21 cellular contexts compared by ENCODE assay signal in genomic region chrX:26789751-26790150, GRCh38.
DNase-seq lines count a peak whose midpoint lies in the region; ATAC-seq, FAIRE-seq and TF ChIP-seq lines count a peak whose summit lies in the region.
"Had no signal": no experiment of that assay in that cellular context is flagged by ENCODE, and none has a peak within 500 bp of the region (broad histone marks: within the 10 kb centered on the region; RNA-seq: fewer than 3 reads in every experiment).

No MANE protein-coding gene starts in this region.

- DNase-seq in astrocyte (ENCODE audit: low read depth) (no peak), dermis blood vessel endothelial cell (peak; percentile 19), fibroblast of villous mesenchyme (ENCODE audit: low read depth) (peak; percentile 37), pulmonary artery endothelial cell (ENCODE audit: low read depth, low spot score) (peak; percentile 49), GM20000 (ENCODE audit: low spot score) (no peak)
- no peak for DNase-seq in activated naive CD8-positive, alpha-beta T cell treated with anti-CD3 and anti-CD28 coated beads, Interleukin-2, amount 50 U/mL, for 24 hours
- DNase-seq: AML-193; Caco-2; CD4-positive, alpha-beta T cell; GDM1; HCEC 1CT had no signal

- H3K79me2 ChIP-seq in astrocyte (ENCODE audit: insufficient read depth, low read length), result no peaks in the 10 kb centered on the region

- no peaks in the 10 kb centered on the region for H3K36me3 Mint-ChIP-seq in astrocyte (ENCODE audit: low read depth, unreplicated experiment)
- H3K36me3 Mint-ChIP-seq in activated naive CD8-positive, alpha-beta T cell treated with anti-CD3 and anti-CD28 coated beads, Interleukin-2, amount 50 U/mL, for 24 hours (ENCODE audit: low read depth), result no peaks in the 10 kb centered on the region

- H2AFZ ChIP-seq in astrocyte (ENCODE audit: low read depth, low read length), result no peak overlapping the region
- H2AFZ ChIP-seq: GM23338 had no signal

- no peaks in the 10 kb centered on the region for H3K9me3 ChIP-seq in astrocyte (ENCODE audit: insufficient read depth, low read depth, low read length)
- H3K9me3 ChIP-seq: Caco-2 had no signal

- H3K36me3 ChIP-seq in astrocyte (ENCODE audit: insufficient read depth, low read length), result no peaks in the 10 kb centered on the region

- ATAC-seq in HG03280 (IDR thresholded peaks at IDR 0.05; ENCODE audit: unreplicated experiment) (no peak), GM19452 (IDR thresholded peaks at IDR 0.05; ENCODE audit: unreplicated experiment) (no peak)
- ATAC-seq in activated naive CD8-positive, alpha-beta T cell treated with anti-CD3 and anti-CD28 coated beads, Interleukin-2, amount 50 U/mL, for 24 hours, result no peak
- ATAC-seq: GM12878, GM23338 had no signal

- H3K9ac ChIP-seq in astrocyte (ENCODE audit: low read length), result no peak overlapping the region

- no peak overlapping the region for H3K27ac Mint-ChIP-seq in astrocyte (ENCODE audit: unreplicated experiment)
- no peak overlapping the region for H3K27ac Mint-ChIP-seq in activated naive CD8-positive, alpha-beta T cell treated with anti-CD3 and anti-CD28 coated beads, Interleukin-2, amount 50 U/mL, for 24 hours
- H3K27ac Mint-ChIP-seq: CD4-positive, alpha-beta T cell; GM23338 had no signal

- H3K4me2 ChIP-seq in astrocyte (ENCODE audit: low read length), result no peak overlapping the region
- H3K4me2 ChIP-seq: GM23338 had no signal

- H3K4me1 Mint-ChIP-seq in astrocyte (ENCODE audit: low read depth, unreplicated experiment), result peaks cover 5% of the 10 kb centered on the region
- no peaks in the 10 kb centered on the region for H3K4me1 Mint-ChIP-seq in activated naive CD8-positive, alpha-beta T cell treated with anti-CD3 and anti-CD28 coated beads, Interleukin-2, amount 50 U/mL, for 24 hours
- H3K4me1 Mint-ChIP-seq: GM23338 had no signal

- H3K4me3 ChIP-seq in astrocyte (ENCODE audit: insufficient read depth, low read depth, low read length) (no peak overlapping the region), fibroblast of villous mesenchyme (ENCODE audit: low read depth, low read length) (no peak overlapping the region)
- H3K4me3 ChIP-seq: GM12878, GM23338 had no signal

- FAIRE-seq in astrocyte (lab: Jason Lieb, UNC), result peak; percentile 69
- FAIRE-seq: A204.1, D721Med, GM12878, GM19239, H54 had no signal

- H3K27ac ChIP-seq in astrocyte (ENCODE audit: low read depth, low read length), result no peak overlapping the region
- H3K27ac ChIP-seq: C4-2B, HL-60 had no signal

- H4K20me1 ChIP-seq in astrocyte (ENCODE audit: insufficient read depth, low read length), result no peaks in the 10 kb centered on the region

- H3K4me1 ChIP-seq in astrocyte (ENCODE audit: insufficient read depth, low read length), result no peaks in the 10 kb centered on the region
- H3K4me1 ChIP-seq: Caco-2 had no signal

- no peak for TF ChIP-seq CTCF in astrocyte (IDR thresholded peaks at IDR 0.05; ENCODE audit: insufficient read depth, low read depth, low read length)
- no peak for TF ChIP-seq CTCF in fibroblast of villous mesenchyme (IDR thresholded peaks at IDR 0.05; ENCODE audit: insufficient read depth, low read depth, low read length)
- no peak for TF ChIP-seq CTCF in GM20000 (IDR thresholded peaks at IDR 0.05; ENCODE audit: extremely low read depth, missing control alignments)

- H3K9me3 Mint-ChIP-seq in astrocyte (ENCODE audit: unreplicated experiment), result no peaks in the 10 kb centered on the region
- no peaks in the 10 kb centered on the region for H3K9me3 Mint-ChIP-seq in activated naive CD8-positive, alpha-beta T cell treated with anti-CD3 and anti-CD28 coated beads, Interleukin-2, amount 50 U/mL, for 24 hours
- H3K9me3 Mint-ChIP-seq: CD4-positive, alpha-beta T cell; GM23338 had no signal

- H3K27me3 ChIP-seq in astrocyte (ENCODE audit: insufficient read depth, low read length), result no peaks in the 10 kb centered on the region

- no peak overlapping the region for H3K4me3 Mint-ChIP-seq in astrocyte (ENCODE audit: unreplicated experiment)
- no peak overlapping the region for H3K4me3 Mint-ChIP-seq in activated naive CD8-positive, alpha-beta T cell treated with anti-CD3 and anti-CD28 coated beads, Interleukin-2, amount 50 U/mL, for 24 hours
- H3K4me3 Mint-ChIP-seq: CD4-positive, alpha-beta T cell; GM23338 had no signal

- H3K27me3 Mint-ChIP-seq in astrocyte (ENCODE audit: low read depth, unreplicated experiment), result no peaks in the 10 kb centered on the region
- H3K27me3 Mint-ChIP-seq in activated naive CD8-positive, alpha-beta T cell treated with anti-CD3 and anti-CD28 coated beads, Interleukin-2, amount 50 U/mL, for 24 hours, result no peaks in the 10 kb centered on the region
- H3K27me3 Mint-ChIP-seq: CD4-positive, alpha-beta T cell had no signal

Comparison
In these comparisons a context has a peak if more than half of its experiments do, and no peak if none do; other contexts are left out.
1. DNase-seq: peak in dermis blood vessel endothelial cell (single experiment), fibroblast of villous mesenchyme (single experiment) and pulmonary artery endothelial cell (single experiment); none in astrocyte (single experiment), GM20000 (single experiment) and activated naive CD8-positive, alpha-beta T cell treated with anti-CD3 and anti-CD28 coated beads, Interleukin-2, amount 50 U/mL, for 24 hours (single experiment).